ENCODE assay signal across 20 cellular contexts in the genomic region with DNA sequence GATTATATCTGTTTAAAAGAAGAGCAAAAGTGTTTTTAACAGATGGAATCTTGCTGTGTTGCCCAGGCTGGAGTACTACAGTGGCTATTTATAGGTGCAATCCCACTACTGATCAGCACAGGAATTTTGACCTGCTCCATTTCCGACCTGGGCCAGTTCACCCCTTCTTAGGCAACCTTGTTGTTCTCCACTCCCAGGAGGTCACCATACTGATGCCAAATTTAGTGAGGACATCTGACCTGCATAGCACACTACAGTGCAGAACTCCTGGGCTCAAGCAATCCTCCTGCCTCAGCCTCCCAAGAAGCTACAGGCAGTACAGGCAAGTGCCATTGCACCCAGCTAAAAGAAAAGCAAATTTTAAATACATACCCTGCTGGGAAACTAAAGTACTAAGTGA. TPM values are rescaled to one million over a fixed set of nuclear protein-coding genes. Genes with fewer than 3 reads are reported as not detected.
DNase-seq lines count a peak whose midpoint lies in the region; ATAC-seq and TF ChIP-seq lines count a peak whose summit lies in the region.
"Had no signal": no experiment of that assay in that cellular context is flagged by ENCODE, and none has a peak within 500 bp of the region (broad histone marks: within the 10 kb centered on the region; RNA-seq: fewer than 3 reads in every experiment).

No MANE protein-coding gene starts in this region.

- H3K4me1 ChIP-seq in gastrocnemius medialis = peaks cover 0 to 5% of the 10 kb centered on the region in 2 donors
- H3K4me1 ChIP-seq in tibial artery = no peaks in the 10 kb centered on the region
- H3K4me1 ChIP-seq: Caco-2 had no signal

- TF ChIP-seq POLR2A in gastrocnemius medialis (IDR thresholded peaks at IDR 0.05) = no peak

- H3K4me1 Mint-ChIP-seq in T-helper 17 cell = peaks cover 27% of the 10 kb centered on the region
- H3K4me1 Mint-ChIP-seq in naive thymus-derived CD8-positive, alpha-beta T cell = peaks cover 14 to 44% (median 30%) of the 10 kb centered on the region in 4 donors

- in situ Hi-C loops in gastrocnemius medialis (cut with MboI; ENCODE audit: low sequenced_read_pairs in 4 of 4) = no loop called here

- H3K4me3 Mint-ChIP-seq in T-helper 17 cell = no peak overlapping the region
- H3K4me3 Mint-ChIP-seq in naive thymus-derived CD8-positive, alpha-beta T cell = no peak overlapping the region
- H3K4me3 Mint-ChIP-seq: CD8-positive, alpha-beta T cell had no signal

- intact Hi-C loops in gastrocnemius medialis (cut with DNase I; ENCODE audit: low total_unique reads) (no loop called here), left ventricle myocardium superior (cut with micrococcal nuclease) (no loop called here), tibial artery (cut with DNase I; ENCODE audit: low total_unique reads) (no loop called here)

- no peaks in the 10 kb centered on the region for H3K27me3 ChIP-seq in gastrocnemius medialis
- H3K27me3 ChIP-seq in tibial artery = no peaks in the 10 kb centered on the region

- peak overlapping the region; percentile 6 for H3K27ac Mint-ChIP-seq in T-helper 17 cell
- peak overlapping the region in 6 of 10 donors; percentile 22 to 67 (median 35) for H3K27ac Mint-ChIP-seq in naive thymus-derived CD8-positive, alpha-beta T cell

- POLR2A ChIA-PET in naive thymus-derived CD8-positive, alpha-beta T cell (lab: Charles Lee) = interaction anchor here (0.7 to 1.8 kb wide), 3 partner anchors 9 to 100 kb away, joined by 3 to 7 read pairs (median 4); no protein-coding TSS in a partner anchor
- POLR2A ChIA-PET in RWPE1 (lab: Yijun Ruan, JAX; ENCODE audit: low non-redundant PET) = no interaction called here

- H3K4me3 ChIP-seq in gastrocnemius medialis (no peak overlapping the region), tibial artery (no peak overlapping the region)
- H3K4me3 ChIP-seq: GM23248 had no signal

- H3K36me3 ChIP-seq in gastrocnemius medialis (peaks cover 5 to 71% of the 10 kb centered on the region in 2 donors), tibial artery (peaks cover 87 to 98% (median 96%) of the 10 kb centered on the region in 3 donors)

- DNase-seq in activated effector memory CD4-positive, alpha-beta T cell treated with anti-CD3 and anti-CD28 coated beads, Interleukin-2, amount 50 U/mL, for 16 hours = peak; percentile 21
- no peak for DNase-seq in activated effector memory CD4-positive, alpha-beta T cell treated with Interleukin-2 at 50 U/mL for 16 hours
- DNase-seq in T-helper 17 cell (no peak), gastrocnemius medialis (peak in 1 of 2 donors; percentile 53), RWPE1 (ENCODE audit: low spot score) (no peak), left ventricle myocardium superior (no peak), tibial artery (no peak)
- DNase-seq in naive thymus-derived CD8-positive, alpha-beta T cell = no peak
- DNase-seq: C1 segment of cervical spinal cord; Caco-2; CD8-positive, alpha-beta T cell; DMS153; DND-41; GM23248; H7; HCEC 1CT had no signal

- H3K27me3 Mint-ChIP-seq in T-helper 17 cell = no peaks in the 10 kb centered on the region
- no peaks in the 10 kb centered on the region for H3K27me3 Mint-ChIP-seq in naive thymus-derived CD8-positive, alpha-beta T cell

- CTCF ChIA-PET in RWPE1 (lab: Yijun Ruan, JAX) = no interaction called here

- H3K9me3 ChIP-seq in T-helper 17 cell (ENCODE audit: control insufficient read depth, low read length, poor library complexity, severe bottlenecking) (no peaks in the 10 kb centered on the region), gastrocnemius medialis (no peaks in the 10 kb centered on the region), tibial artery (no peaks in the 10 kb centered on the region)
- H3K9me3 ChIP-seq: Caco-2 had no signal

- H3K9me3 Mint-ChIP-seq in naive thymus-derived CD8-positive, alpha-beta T cell = no peaks in the 10 kb centered on the region
- H3K9me3 Mint-ChIP-seq: CD8-positive, alpha-beta T cell had no signal

- H3K27ac ChIP-seq in gastrocnemius medialis (peak overlapping the region in 3 of 4 donors; percentile 43 to 54 (median 51)), RWPE1 (no peak overlapping the region), tibial artery (no peak overlapping the region)
- H3K27ac ChIP-seq: GM23248 had no signal

- TF ChIP-seq CTCF in gastrocnemius medialis (IDR thresholded peaks at IDR 0.05 in 4 of 5, conservative IDR thresholded peaks at IDR 0.05 in 1 of 5) (no peak), RWPE1 (conservative IDR thresholded peaks at IDR 0.05; ENCODE audit: low read depth) (no peak), tibial artery (IDR thresholded peaks at IDR 0.05) (no peak)

- peaks cover 21% of the 10 kb centered on the region for H3K36me3 Mint-ChIP-seq in T-helper 17 cell (ENCODE audit: low read depth)
- H3K36me3 Mint-ChIP-seq in naive thymus-derived CD8-positive, alpha-beta T cell = peaks cover 9 to 100% (median 45%) of the 10 kb centered on the region in 3 donors

- ATAC-seq in T-helper 17 cell (no peak), gastrocnemius medialis (peak in 1 of 2 donors; percentile 26), left ventricle myocardium superior (no peak)
- ATAC-seq in naive thymus-derived CD8-positive, alpha-beta T cell = no peak
- ATAC-seq: CD8-positive, alpha-beta T cell had no signal

RNA-seq across cellular contexts. Expression of a gene that starts 11.3 kb away (rescaled TPM):
- total RNA-seq in T-helper 17 cell = under 1 TPM in 1 of 2 donors, not detected in 1; 0.07 TPM
- total RNA-seq in naive thymus-derived CD8-positive, alpha-beta T cell = under 1 TPM; 0.16 to 0.22 TPM
- under 1 TPM in 1 of 3 donors, not detected in 2; 0.06 TPM for polyA plus RNA-seq in naive thymus-derived CD8-positive, alpha-beta T cell
- under 1 TPM in 3 of 4 donors, not detected in 1; 0.07 to 0.24 (median 0.10) TPM for total RNA-seq in gastrocnemius medialis
- 0.27 TPM for total RNA-seq in left ventricle myocardium superior
- total RNA-seq: A172, H1 had no signal
- polyA plus RNA-seq: BJ, GM23248, H1 had no signal

RNA-seq across cellular contexts. Expression of a gene that starts 25.7 kb away (rescaled TPM):
- total RNA-seq in T-helper 17 cell = 100 to 1,000 TPM; 386 to 391 TPM
- 100 to 1,000 TPM; 287 to 307 TPM for total RNA-seq in naive thymus-derived CD8-positive, alpha-beta T cell
- 1,000 to 10,000 TPM in 1 of 3 donors, 100 to 1,000 TPM in 2; 791 to 1,022 (median 805) TPM for polyA plus RNA-seq in naive thymus-derived CD8-positive, alpha-beta T cell
- 1,000 to 10,000 TPM; 1,776 to 3,699 (median 2,786) TPM for total RNA-seq in gastrocnemius medialis
- 77.1 TPM for total RNA-seq in left ventricle myocardium superior

RNA-seq across cellular contexts. Expression of a gene that starts 39.9 kb away (rescaled TPM):
- total RNA-seq in T-helper 17 cell (not detected), gastrocnemius medialis (not detected), left ventricle myocardium superior (not detected)
- total RNA-seq in naive thymus-derived CD8-positive, alpha-beta T cell = not detected
- polyA plus RNA-seq in naive thymus-derived CD8-positive, alpha-beta T cell = not detected
- total RNA-seq: A172; A673; Caco-2; CD8-positive, alpha-beta T cell; GM23248; H1; H7 had no signal
- polyA plus RNA-seq: BJ, GM23248, H1 had no signal

RNA-seq across cellular contexts. Expression of a gene that starts 54.5 kb away (rescaled TPM):
- 100 to 1,000 TPM; 186 to 192 TPM for total RNA-seq in T-helper 17 cell
- total RNA-seq in naive thymus-derived CD8-positive, alpha-beta T cell = 100 to 1,000 TPM; 205 to 206 TPM
- polyA plus RNA-seq in naive thymus-derived CD8-positive, alpha-beta T cell = 10 to 100 TPM; 42.0 to 70.5 (median 54.8) TPM
- 10 to 100 TPM; 38.5 to 72.8 (median 50.8) TPM for total RNA-seq in gastrocnemius medialis
- total RNA-seq in left ventricle myocardium superior = 95.6 TPM

Comparison
In these comparisons a context has a peak if more than half of its experiments do, and no peak if none do; other contexts are left out.
1. H3K27ac ChIP-seq: peak in gastrocnemius medialis (3 of 4); none in RWPE1 (single experiment) and tibial artery (0 of 2).
2. RNA of a gene that starts 25.7 kb away (total RNA-seq): 1,776 to 3,699 TPM in gastrocnemius medialis; 386 to 391 TPM in T-helper 17 cell, 287 to 307 TPM in naive thymus-derived CD8-positive, alpha-beta T cell and 77.1 TPM in left ventricle myocardium superior (single experiment); every median in the first group is over 4 times any median in the second.